17 cellular contexts compared by ENCODE assay signal in the genomic region with DNA sequence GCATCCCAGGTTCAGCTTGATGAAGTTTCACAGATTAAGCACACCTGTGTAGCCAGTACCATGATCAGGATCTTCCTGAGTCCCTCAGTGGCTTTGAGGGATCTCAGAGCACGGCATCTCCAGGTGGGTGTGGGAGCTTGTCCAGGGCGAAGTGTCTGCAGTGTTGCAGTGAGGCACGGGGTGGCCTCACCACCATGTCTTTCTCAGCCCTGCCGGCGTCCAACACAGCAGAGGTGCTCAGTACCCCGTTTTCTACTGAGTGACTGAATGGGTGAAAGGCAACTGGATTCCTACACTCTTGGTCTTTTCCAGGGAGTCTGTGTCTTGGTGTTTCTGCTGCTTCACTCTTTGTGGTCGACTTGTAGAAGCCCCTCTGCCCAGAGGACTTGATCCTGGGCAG.
DNase-seq lines count a peak whose midpoint lies in the region; ATAC-seq and TF ChIP-seq lines count a peak whose summit lies in the region.
"Had no signal": no experiment of that assay in that cellular context is flagged by ENCODE, and none has a peak within 500 bp of the region (broad histone marks: within the 10 kb centered on the region; RNA-seq: fewer than 3 reads in every experiment).

No MANE protein-coding gene starts in this region.

- DNase-seq in PC-9 (no peak), NCI-H2029 treated with DMSO at 0.1 percent for 48 hours (lab: John Stamatoyannopoulos, UW) (no peak), NCI-H524 treated with DMSO at 0.1 percent for 48 hours (lab: John Stamatoyannopoulos, UW) (no peak)
- no peak for DNase-seq in effector memory CD8-positive, alpha-beta T cell
- DNase-seq: activated CD4-positive, alpha-beta T cell treated with anti-CD3 and anti-CD28 coated beads for 36 hours; activated CD8-positive, alpha-beta memory T cell treated with anti-CD3 and anti-CD28 coated beads, Interleukin-2, amount 50 U/mL, for 4 hours; activated naive CD4-positive, alpha-beta T cell treated with Interleukin-2 at 50 U/mL for 16 hours; DMS79 treated with DMSO at 0.1 percent for 48 hours; NCI-H1694; NCI-H446 treated with DMSO at 0.1 percent for 48 hours; retina; SJCRH30 had no signal

- H3K9me2 ChIP-seq in PC-9 (ENCODE audit: insufficient read depth), result no peaks in the 10 kb centered on the region

- H3K4me1 ChIP-seq in PC-9 (replicated peaks; ENCODE audit: insufficient read depth) (peaks cover 52% of the 10 kb centered on the region), muscle layer of duodenum (ENCODE audit: control insufficient read depth in 1 of 2, insufficient read depth in 2 of 2, low read length in 2 of 2) (peaks cover 29 to 44% of the 10 kb centered on the region in 2 donors)
- H3K4me1 ChIP-seq: SJCRH30 had no signal

- H3K79me2 ChIP-seq in PC-9 (ENCODE audit: low read depth), result peaks cover 99% of the 10 kb centered on the region

- H3K36me3 Mint-ChIP-seq in effector memory CD8-positive, alpha-beta T cell (ENCODE audit: insufficient read depth), result peaks cover 13% of the 10 kb centered on the region

- CTCF ChIA-PET in PC-9 (lab: Charles Lee), result no interaction called here

- POLR2A ChIA-PET in PC-9 (lab: Charles Lee; ENCODE audit: unreplicated experiment), result interaction anchor here (0.7 kb wide), 1 partner anchor 9 kb away, joined by 3 read pairs; no protein-coding TSS in a partner anchor

- H3K9me3 ChIP-seq in PC-9 (ENCODE audit: insufficient read depth, low read depth) (no peaks in the 10 kb centered on the region), muscle layer of duodenum (ENCODE audit: control insufficient read depth in 1 of 2, low read length in 2 of 2) (no peaks in the 10 kb centered on the region)
- H3K9me3 ChIP-seq: SJCRH30 had no signal

- no peak for ATAC-seq in effector memory CD8-positive, alpha-beta T cell (replicated peaks)
- ATAC-seq in GM18867 (IDR thresholded peaks at IDR 0.05; ENCODE audit: unreplicated experiment) (no peak), HG02759 (IDR thresholded peaks at IDR 0.05; ENCODE audit: unreplicated experiment) (no peak)
- ATAC-seq: activated CD4-positive, alpha-beta T cell treated with anti-CD3 and anti-CD28 coated beads for 36 hours had no signal

- H4K20me1 ChIP-seq in PC-9 (ENCODE audit: insufficient read depth), result peaks cover 97% of the 10 kb centered on the region

- no peak overlapping the region for H3K4me3 Mint-ChIP-seq in effector memory CD8-positive, alpha-beta T cell
- H3K4me3 Mint-ChIP-seq: activated CD4-positive, alpha-beta T cell treated with anti-CD3 and anti-CD28 coated beads for 36 hours; neural progenitor cell had no signal

- H2AFZ ChIP-seq in PC-9, result no peak overlapping the region
- H2AFZ ChIP-seq: neural progenitor cell had no signal

- peaks cover 29% of the 10 kb centered on the region for H3K36me3 ChIP-seq in PC-9 (ENCODE audit: low read depth)
- no peaks in the 10 kb centered on the region for H3K36me3 ChIP-seq in muscle layer of duodenum (ENCODE audit: control insufficient read depth in 1 of 2, insufficient read depth in 2 of 2, low read length in 2 of 2)
- H3K36me3 ChIP-seq: neural progenitor cell had no signal

- H3F3A ChIP-seq in PC-9 (ENCODE audit: insufficient read depth, low read depth), result peaks cover 91% of the 10 kb centered on the region

- no peak for TF ChIP-seq CTCF in PC-9 (conservative IDR thresholded peaks at IDR 0.05)

- H3K4me3 ChIP-seq in PC-9, result no peak overlapping the region
- no peak overlapping the region for H3K4me3 ChIP-seq in muscle layer of duodenum (ENCODE audit: low read depth in 1 of 2, low read length in 2 of 2)
- H3K4me3 ChIP-seq: neural progenitor cell, SJCRH30 had no signal

- peak overlapping the region; percentile 86 to 92 for H3K27ac Mint-ChIP-seq in effector memory CD8-positive, alpha-beta T cell
- H3K27ac Mint-ChIP-seq: activated CD4-positive, alpha-beta T cell treated with anti-CD3 and anti-CD28 coated beads for 36 hours; neural progenitor cell had no signal

- intact Hi-C loops in PC-9 (cut with micrococcal nuclease; ENCODE audit: unreplicated experiment), result no loop called here

- H3K4me2 ChIP-seq in PC-9, result no peak overlapping the region
- H3K4me2 ChIP-seq: neural progenitor cell had no signal

- peaks cover 53 to 59% of the 10 kb centered on the region in 2 donors for H3K4me1 Mint-ChIP-seq in effector memory CD8-positive, alpha-beta T cell (ENCODE audit: low read depth in 2 of 2)

- H3K27ac ChIP-seq in PC-9 (peak overlapping the region; percentile 60), muscle layer of duodenum (ENCODE audit: low read length) (peak overlapping the region; percentile 11), temporal lobe (ENCODE audit: low read depth, low read length) (peak overlapping the region; percentile 21)
- H3K27ac ChIP-seq: neural progenitor cell, SJCRH30 had no signal

- H3K27me3 Mint-ChIP-seq in effector memory CD8-positive, alpha-beta T cell, result no peaks in the 10 kb centered on the region
- H3K27me3 Mint-ChIP-seq: activated CD4-positive, alpha-beta T cell treated with anti-CD3 and anti-CD28 coated beads for 36 hours had no signal

- H3K9me3 Mint-ChIP-seq in effector memory CD8-positive, alpha-beta T cell, result no peaks in the 10 kb centered on the region
- H3K9me3 Mint-ChIP-seq: neural progenitor cell had no signal

- no TSS peak for BruUV-seq in PC-9 (replicated peaks; lab: Mats Ljungman, UMichigan)

- H3K27me3 ChIP-seq in PC-9 (ENCODE audit: insufficient read depth, low read depth), result no peaks in the 10 kb centered on the region
- H3K27me3 ChIP-seq in muscle layer of duodenum (ENCODE audit: low read depth, low read length), result no peaks in the 10 kb centered on the region
- H3K27me3 ChIP-seq: neural progenitor cell, SJCRH30 had no signal
